Comparison of ENCODE assay signal across 18 cellular contexts in the genomic region with DNA sequence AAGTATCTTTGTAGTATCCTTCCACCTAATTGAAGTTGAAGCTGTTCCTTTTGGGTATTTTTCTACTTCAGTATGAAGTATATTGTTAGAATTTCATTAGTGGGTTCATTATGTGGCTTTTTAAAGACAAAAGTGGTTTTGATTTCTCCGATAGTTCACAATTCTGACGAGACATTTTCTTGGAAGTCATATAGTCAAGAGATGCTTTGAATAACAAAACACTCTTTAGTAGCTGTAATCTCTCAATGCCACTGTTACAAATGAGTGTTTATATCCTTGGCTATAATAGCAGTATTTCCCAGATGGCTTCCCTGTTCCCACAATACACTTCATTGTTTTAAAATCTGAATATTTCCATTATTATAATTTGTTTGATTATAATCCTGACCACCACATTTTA.
DNase-seq lines count a peak whose midpoint lies in the region; ATAC-seq and TF ChIP-seq lines count a peak whose summit lies in the region.
"Had no signal": no experiment of that assay in that cellular context is flagged by ENCODE, and none has a peak within 500 bp of the region (broad histone marks: within the 10 kb centered on the region; RNA-seq: fewer than 3 reads in every experiment).

No MANE protein-coding gene starts in this region.

- H2AFZ ChIP-seq in PC-9: no peak overlapping the region

- H3F3A ChIP-seq in PC-9 (ENCODE audit: insufficient read depth, low read depth): peaks cover 76% of the 10 kb centered on the region

- H4K20me1 ChIP-seq in PC-9 (ENCODE audit: insufficient read depth): no peaks in the 10 kb centered on the region

- no peaks in the 10 kb centered on the region for H3K9me3 ChIP-seq in PC-9 (ENCODE audit: insufficient read depth, low read depth)
- H3K9me3 ChIP-seq: A549 had no signal

- no peaks in the 10 kb centered on the region for H3K36me3 ChIP-seq in PC-9 (ENCODE audit: low read depth)

- TF ChIP-seq CTCF in PC-9 (conservative IDR thresholded peaks at IDR 0.05): no peak

- H3K9me2 ChIP-seq in PC-9 (ENCODE audit: insufficient read depth): no peaks in the 10 kb centered on the region

- intact Hi-C loops in PC-9 (cut with micrococcal nuclease; ENCODE audit: unreplicated experiment): no loop called here

- H3K27me3 ChIP-seq in PC-9 (ENCODE audit: insufficient read depth, low read depth): no peaks in the 10 kb centered on the region

- POLR2A ChIA-PET in PC-9 (lab: Charles Lee; ENCODE audit: unreplicated experiment): no interaction called here

- CTCF ChIA-PET in PC-9 (lab: Charles Lee): no interaction called here

- no TSS peak for BruUV-seq in PC-9 (replicated peaks; lab: Mats Ljungman, UMichigan)

- peaks cover 84% of the 10 kb centered on the region for H3K4me1 ChIP-seq in PC-9 (replicated peaks; ENCODE audit: insufficient read depth)

- peaks cover 5% of the 10 kb centered on the region; the same call in 1 of the 2 replicates for H3K79me2 ChIP-seq in PC-9 (ENCODE audit: low read depth)

- peak overlapping the region; percentile 97 for H3K27ac ChIP-seq in PC-9
- H3K27ac ChIP-seq in epithelial cell of prostate: peak overlapping the region; percentile 99
- H3K27ac ChIP-seq: 22Rv1, A549, C4-2B had no signal

- no peak overlapping the region for H3K4me3 ChIP-seq in PC-9
- H3K4me3 ChIP-seq: A549, GM12878, K562 had no signal

- no peak for ATAC-seq in HG02763 (IDR thresholded peaks at IDR 0.05; ENCODE audit: unreplicated experiment)
- ATAC-seq: A549, GM12878, K562 had no signal

- H3K4me2 ChIP-seq in PC-9: no peak overlapping the region
- H3K4me2 ChIP-seq: A549 had no signal

- peak; percentile 10 to 41 for DNase-seq in NCI-H526 (lab: John Stamatoyannopoulos, UW)
- DNase-seq in NCI-H526 treated with DMSO at 0.1 percent for 48 hours (lab: John Stamatoyannopoulos, UW): no peak
- DNase-seq in PC-9: no peak
- DNase-seq in epithelial cell of prostate (ENCODE audit: low read depth, low spot score): no peak
- DNase-seq in activated effector memory CD4-positive, alpha-beta T cell treated with anti-CD3 and anti-CD28 coated beads, Interleukin-2, amount 50 U/mL, for 16 hours: no peak
- DNase-seq in DMS114 treated with DMSO at 0.1 percent for 48 hours (lab: John Stamatoyannopoulos, UW; ENCODE audit: unreplicated experiment): no peak
- DNase-seq: AML-193; CD4-positive, alpha-beta T cell; DND-41; EL; GOT3; H7 had no signal

Comparison
In these comparisons a context has a peak if more than half of its experiments do, and no peak if none do; other contexts are left out.
1. DNase-seq: peak in NCI-H526 (2 of 2); none in NCI-H526 treated with DMSO at 0.1 percent for 48 hours (single experiment), PC-9 (0 of 2), epithelial cell of prostate (single experiment), activated effector memory CD4-positive, alpha-beta T cell treated with anti-CD3 and anti-CD28 coated beads, Interleukin-2, amount 50 U/mL, for 16 hours (single experiment) and DMS114 treated with DMSO at 0.1 percent for 48 hours (single experiment).